Comparison of ENCODE assay signal across 26 cellular contexts in the genomic region with DNA sequence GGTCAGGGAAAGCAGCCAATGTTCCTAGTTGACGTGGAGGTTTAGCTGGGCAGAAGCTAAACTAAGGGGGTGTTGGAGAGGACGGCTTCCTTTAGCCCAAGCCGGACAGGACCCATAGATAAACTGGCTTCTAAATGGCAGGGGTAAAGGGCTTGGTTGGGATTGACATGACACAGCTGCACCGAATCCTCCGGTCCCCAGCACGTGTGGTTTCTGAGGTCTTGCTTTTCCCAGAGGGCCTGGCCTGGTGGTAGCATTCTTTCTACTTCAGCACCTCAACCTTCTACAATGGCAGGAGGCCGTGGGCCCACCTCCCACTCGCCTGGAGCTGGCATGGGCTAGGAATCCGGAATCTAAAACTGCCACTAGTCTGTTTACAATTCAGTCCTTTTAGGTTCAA.
"Had no signal": no experiment of that assay in that cellular context is flagged by ENCODE, and none has a peak within 500 bp of the region (broad histone marks: within the 10 kb centered on the region; RNA-seq: fewer than 3 reads in every experiment).

No MANE protein-coding gene starts in this region.

- H3K4me1 Mint-ChIP-seq: activated CD4-positive, alpha-beta T cell treated with anti-CD3 and anti-CD28 coated beads, Interleukin-2, amount 10 ng/mL, durations not matched to agents 7 days and 5 days; activated naive CD8-positive, alpha-beta T cell treated with anti-CD3 and anti-CD28 coated beads, Interleukin-2, amount 50 U/mL, for 24 hours; central memory CD8-positive, alpha-beta T cell; T-cell had no signal

- H3K9me3 Mint-ChIP-seq: activated T-cell treated with anti-CD3 and anti-CD28 coated beads, Interleukin-2, amount 50 U/mL, for 4 hours; central memory CD8-positive, alpha-beta T cell had no signal

- H3K27me3 Mint-ChIP-seq: activated CD4-positive, alpha-beta T cell treated with anti-CD3 and anti-CD28 coated beads, Interleukin-2, amount 10 ng/mL, durations not matched to agents 7 days and 5 days had no signal

- H3K9ac ChIP-seq: KMS-11 had no signal

- H3K4me3 ChIP-seq: ascending aorta, body of pancreas, SK-N-MC had no signal

- H3K4me2 ChIP-seq: KMS-11 had no signal

- H3K27ac ChIP-seq: ascending aorta, body of pancreas, KMS-11, SK-N-MC had no signal

- H3K27ac Mint-ChIP-seq: activated CD4-positive, alpha-beta memory T cell treated with anti-CD3 and anti-CD28 coated beads for 36 hours; activated CD4-positive, alpha-beta T cell treated with anti-CD3 and anti-CD28 coated beads, Interleukin-2, amount 10 ng/mL, durations not matched to agents 7 days and 5 days; activated naive CD4-positive, alpha-beta T cell treated with anti-CD3 and anti-CD28 coated beads, Interleukin-2, amount 50 U/mL, for 72 hours; activated naive CD8-positive, alpha-beta T cell treated with anti-CD3 and anti-CD28 coated beads, Interleukin-2, amount 50 U/mL, for 24 hours; T-cell had no signal

- DNase-seq: activated CD4-positive, alpha-beta memory T cell treated with anti-CD3 and anti-CD28 coated beads for 36 hours; activated CD4-positive, alpha-beta T cell treated with anti-CD3 and anti-CD28 coated beads, Interleukin-2, amount 10 ng/mL, durations not matched to agents 7 days and 5 days; activated CD4-positive, CD25-positive, alpha-beta regulatory T cell; activated CD8-positive, alpha-beta memory T cell treated with anti-CD3 and anti-CD28 coated beads for 24 hours; activated effector memory CD4-positive, alpha-beta T cell treated with anti-CD3 and anti-CD28 coated beads, Interleukin-2, amount 50 U/mL, for 16 hours; activated naive CD4-positive, alpha-beta T cell treated with Interleukin-2 at 50 U/mL for 16 hours; activated naive CD8-positive, alpha-beta T cell treated with anti-CD3 and anti-CD28 coated beads, Interleukin-2, amount 50 U/mL, for 24 hours; activated T-cell treated with anti-CD3 and anti-CD28 coated beads, Interleukin-2, amount 50 U/mL, for 4 hours; amniotic stem cell; body of pancreas; MM.1S; NCI-H1105 treated with DMSO at 0.1 percent for 48 hours; NCI-H1436 treated with DMSO at 0.1 percent for 48 hours; NCI-H187 treated with DMSO at 0.1 percent for 48 hours; NCI-H2081 treated with DMSO at 0.1 percent for 48 hours; NCI-H446; NCI-H524; SIG-M5; T-cell; T-helper 2 cell; T1000 had no signal

- H3K36me3 ChIP-seq: ascending aorta had no signal

- H3K4me1 ChIP-seq: ascending aorta, body of pancreas had no signal

- H3K36me3 Mint-ChIP-seq: activated CD4-positive, alpha-beta memory T cell treated with anti-CD3 and anti-CD28 coated beads for 36 hours; activated naive CD4-positive, alpha-beta T cell treated with anti-CD3 and anti-CD28 coated beads, Interleukin-2, amount 50 U/mL, for 72 hours; T-cell had no signal

- H3K9me3 ChIP-seq: ascending aorta, body of pancreas had no signal

- H3K27me3 ChIP-seq: ascending aorta, body of pancreas had no signal

- H3K4me3 Mint-ChIP-seq: activated CD4-positive, alpha-beta memory T cell treated with anti-CD3 and anti-CD28 coated beads for 36 hours; activated CD4-positive, alpha-beta T cell treated with anti-CD3 and anti-CD28 coated beads, Interleukin-2, amount 10 ng/mL, durations not matched to agents 7 days and 5 days; activated naive CD8-positive, alpha-beta T cell treated with anti-CD3 and anti-CD28 coated beads, Interleukin-2, amount 50 U/mL, for 24 hours; activated T-cell treated with anti-CD3 and anti-CD28 coated beads, Interleukin-2, amount 50 U/mL, for 4 hours; central memory CD8-positive, alpha-beta T cell; T-cell had no signal
